8 cellular contexts compared by ENCODE assay signal in genomic region chr15:90930861-90931629, GRCh38. TPM values are rescaled to one million over a fixed set of nuclear protein-coding genes. Genes with fewer than 3 reads are reported as not detected.
DNase-seq lines count a peak whose midpoint lies in the region; ATAC-seq and TF ChIP-seq lines count a peak whose summit lies in the region.

No MANE protein-coding gene starts in this region.

- H3K79me2 ChIP-seq in GM23338 (replicated peaks; ENCODE audit: insufficient read depth) (no peaks in the 10 kb centered on the region; the same call in 1 of the 2 replicates), OCI-LY3 (ENCODE audit: low read length) (peaks cover 8% of the 10 kb centered on the region)

- H3K36me3 ChIP-seq in GM23338 (ENCODE audit: insufficient read depth) = no peaks in the 10 kb centered on the region
- H3K36me3 ChIP-seq in OCI-LY3 (replicated peaks; ENCODE audit: low read depth, low read length) = no peaks in the 10 kb centered on the region
- no peaks in the 10 kb centered on the region for H3K36me3 ChIP-seq in endodermal cell (ENCODE audit: control insufficient read depth, insufficient read depth, low read length)

- H3K27ac ChIP-seq in GM23338 (ENCODE audit: low read depth) (no peak overlapping the region), OCI-LY3 (ENCODE audit: low read length) (peak overlapping the region; percentile 68), endodermal cell (ENCODE audit: low read depth, low read length) (no peak overlapping the region)

- no peak for DNase-seq in GM23338 (ENCODE audit: low spot score)
- DNase-seq in endodermal cell = no peak
- no peak for DNase-seq in retinal pigment epithelial cell (ENCODE audit: low read depth)
- no peak for DNase-seq in SIG-M5 treated with dmso at 0.1 percent for 504 hours (lab: John Stamatoyannopoulos, UW; ENCODE audit: unreplicated experiment)
- DNase-seq in T1000 (lab: John Stamatoyannopoulos, UW) = no peak
- DNase-seq in AG08395 (ENCODE audit: low spot score) = no peak
- DNase-seq in left lobe of liver (ENCODE audit: low spot score) = no peak

- H3F3A ChIP-seq in GM23338 (replicated peaks; ENCODE audit: low read depth) = peaks cover 6% of the 10 kb centered on the region; the same call in 1 of the 2 replicates

- H3K27me3 Mint-ChIP-seq in GM23338 (ENCODE audit: insufficient read depth, low read depth, poor library complexity) (peaks cover 11% of the 10 kb centered on the region), endodermal cell (ENCODE audit: insufficient read depth) (peaks cover 8% of the 10 kb centered on the region)

- no peak for ATAC-seq in GM23338
- ATAC-seq in left lobe of liver = no peak

- TF ChIP-seq CTCF in GM23338 (conservative IDR thresholded peaks at IDR 0.05; ENCODE audit: low read depth in 2 of 2) (no peak), OCI-LY3 (IDR thresholded peaks at IDR 0.05; ENCODE audit: low read depth, low read length) (no peak), endodermal cell (conservative IDR thresholded peaks at IDR 0.05) (no peak), retinal pigment epithelial cell (conservative IDR thresholded peaks at IDR 0.05; ENCODE audit: low read depth, low read length) (no peak)

- H3K4me3 ChIP-seq in GM23338 (peak overlapping the region; percentile 94), OCI-LY3 (ENCODE audit: low read length) (peak overlapping the region; percentile 91), endodermal cell (ENCODE audit: low read length) (no peak overlapping the region), retinal pigment epithelial cell (ENCODE audit: low read length) (peak overlapping the region; percentile 81)

- H3K9ac ChIP-seq in OCI-LY3 (ENCODE audit: low read length) = peak overlapping the region; percentile 94
- H3K9ac ChIP-seq in endodermal cell (ENCODE audit: extremely low read depth, low read length, poor library complexity, severe bottlenecking) = no peak overlapping the region

- H3K36me3 Mint-ChIP-seq in GM23338 (ENCODE audit: low read depth) = no peaks in the 10 kb centered on the region
- H3K36me3 Mint-ChIP-seq in endodermal cell (ENCODE audit: low read depth) = no peaks in the 10 kb centered on the region

- H4K20me1 ChIP-seq in GM23338 (replicated peaks; ENCODE audit: insufficient read depth) = no peaks in the 10 kb centered on the region; the same call in 1 of the 2 replicates
- H4K20me1 ChIP-seq in OCI-LY3 (ENCODE audit: insufficient read depth, low read length) = peaks cover under 1% of the 10 kb centered on the region; the same call in 1 of the 2 replicates

- no peaks in the 10 kb centered on the region for H3K9me2 ChIP-seq in GM23338 (ENCODE audit: insufficient read depth)

- H3K4me2 ChIP-seq in GM23338 (peak overlapping the region; percentile 97), OCI-LY3 (ENCODE audit: low read length) (peak overlapping the region; percentile 97)

- H3K4me3 Mint-ChIP-seq in GM23338 (peak overlapping the region; percentile 97), endodermal cell (peak overlapping the region; percentile 89)

- H3K9me3 ChIP-seq in OCI-LY3 (ENCODE audit: insufficient read depth, low read length) (no peaks in the 10 kb centered on the region), endodermal cell (ENCODE audit: control insufficient read depth, low read length) (no peaks in the 10 kb centered on the region)

- H3K4me1 Mint-ChIP-seq in GM23338 (peaks cover 21% of the 10 kb centered on the region), endodermal cell (peaks cover 9% of the 10 kb centered on the region)

- H3K27ac Mint-ChIP-seq in GM23338 (no peak overlapping the region), endodermal cell (peak overlapping the region; percentile 94)

- WGBS in endodermal cell (ENCODE audit: insufficient coverage in 1 of 2, insufficient read length in 1 of 2), 2 experiments = 93 to 98% methylated on average over 15 of the region's 15 CpGs

- H2AFZ ChIP-seq in GM23338 = no peak overlapping the region
- H2AFZ ChIP-seq in OCI-LY3 (ENCODE audit: low read depth, low read length) = 0 out of 2 replicates have a peak overlapping the region, but pooled peaks have one; percentile 73

- H3K4me1 ChIP-seq in GM23338 (ENCODE audit: insufficient read depth) (peaks cover 19% of the 10 kb centered on the region), OCI-LY3 (ENCODE audit: low read length) (peaks cover 47% of the 10 kb centered on the region), endodermal cell (ENCODE audit: control insufficient read depth, insufficient read depth, low read length) (no peaks in the 10 kb centered on the region)

- H3K27me3 ChIP-seq in GM23338 (ENCODE audit: insufficient read depth) = peaks cover 10% of the 10 kb centered on the region; the same call in 1 of the 2 replicates
- no peaks in the 10 kb centered on the region for H3K27me3 ChIP-seq in OCI-LY3 (ENCODE audit: low read depth, low read length)
- peaks cover 8% of the 10 kb centered on the region for H3K27me3 ChIP-seq in endodermal cell (ENCODE audit: control insufficient read depth, insufficient read depth, low read length, poor library complexity, severe bottlenecking)

- H3K9me3 Mint-ChIP-seq in GM23338 (no peaks in the 10 kb centered on the region), endodermal cell (no peaks in the 10 kb centered on the region)

TF ChIP-seq in GM23338, 12 proteins besides CTCF, POLR2A, EP300 and RAD21 (continues in another document):
- TF ChIP-seq STAT1 (IDR thresholded peaks at IDR 0.05; ENCODE audit: unreplicated experiment) (no peak), EZH2phosphoT487 (IDR thresholded peaks at IDR 0.05; ENCODE audit: unreplicated experiment) (no peak), POLR2AphosphoS5 (IDR thresholded peaks at IDR 0.05; ENCODE audit: low read depth) (no peak), CREB1 (CRISPR knock-in tag; IDR thresholded peaks at IDR 0.05; ENCODE audit: low read depth) (no peak), EZH2 (IDR thresholded peaks at IDR 0.05; ENCODE audit: low read depth, unreplicated experiment) (no peak), JUNB (IDR thresholded peaks at IDR 0.05; ENCODE audit: unreplicated experiment) (no peak), ZNF114 (CRISPR knock-in tag; IDR thresholded peaks at IDR 0.05) (no peak), ETS1 (IDR thresholded peaks at IDR 0.05) (no peak)

RNA-seq across cellular contexts. Expression of gene HDDC3, which starts 1.3 kb away (rescaled TPM):
- 9.1 and 19.0 TPM in 2 replicates for total RNA-seq in GM23338 (2014; rRNA removed; shearing (Covaris generic))
- polyA plus RNA-seq in GM23338 (2016; fragmentation: Nextera tagmentation; extraction: Ambion mirVana) = 16.0 and 17.4 TPM in 2 replicates
- total RNA-seq in endodermal cell (10 to 100 TPM; 15.3 to 21.5 TPM), left lobe of liver (9.0 TPM)
- polyA plus RNA-seq in endodermal cell (2013, experiment 1 of 2) = 18.1 TPM
- polyA plus RNA-seq in endodermal cell (2013, experiment 2 of 2) = 14.4 TPM

RNA-seq across cellular contexts. Expression of gene UNC45A, which starts 4.0 kb away (rescaled TPM):
- total RNA-seq in GM23338 (2014; rRNA removed; shearing (Covaris generic)) = 86.8 and 87.5 TPM in 2 replicates
- polyA plus RNA-seq in GM23338 (2016; fragmentation: Nextera tagmentation; extraction: Ambion mirVana) = 35.9 and 40.2 TPM in 2 replicates
- total RNA-seq in endodermal cell (10 to 100 TPM; 92.5 to 96.6 TPM), left lobe of liver (32.7 TPM)
- polyA plus RNA-seq in endodermal cell (2013, experiment 1 of 2) = 54.1 TPM
- polyA plus RNA-seq in endodermal cell (2013, experiment 2 of 2) = 47.9 TPM

RNA-seq across cellular contexts. Expression of gene RCCD1, which starts 23.6 kb away (rescaled TPM):
- total RNA-seq in GM23338 (2014; rRNA removed; shearing (Covaris generic)) = 16.4 and 17.1 TPM in 2 replicates
- polyA plus RNA-seq in GM23338 (2016; fragmentation: Nextera tagmentation; extraction: Ambion mirVana) = 10.8 and 14.3 TPM in 2 replicates
- total RNA-seq in endodermal cell (10 to 100 TPM; 19.8 to 20.9 TPM), left lobe of liver (7.7 TPM)
- 20.6 TPM for polyA plus RNA-seq in endodermal cell (2013, experiment 1 of 2)
- 16.9 TPM for polyA plus RNA-seq in endodermal cell (2013, experiment 2 of 2)

RNA-seq across cellular contexts. Expression of gene MAN2A2, which starts 27.9 kb away (rescaled TPM):
- total RNA-seq in GM23338 (2014; rRNA removed; shearing (Covaris generic)) = 3.5 and 17.1 TPM in 2 replicates
- polyA plus RNA-seq in GM23338 (2016; fragmentation: Nextera tagmentation; extraction: Ambion mirVana) = 8.0 and 8.2 TPM in 2 replicates
- total RNA-seq in endodermal cell = 10 to 100 TPM; 41.0 to 62.9 TPM
- 43.7 TPM for polyA plus RNA-seq in endodermal cell (2013, experiment 1 of 2)
- polyA plus RNA-seq in endodermal cell (2013, experiment 2 of 2) = 41.1 TPM
- 96.9 TPM for total RNA-seq in left lobe of liver

RNA-seq across cellular contexts. Expression of gene FES, which starts 46.7 kb away (rescaled TPM):
- 14.4 and 18.6 TPM in 2 replicates for total RNA-seq in GM23338 (2014; rRNA removed; shearing (Covaris generic))
- 2.7 and 3.1 TPM in 2 replicates for polyA plus RNA-seq in GM23338 (2016; fragmentation: Nextera tagmentation; extraction: Ambion mirVana)
- total RNA-seq in endodermal cell (10 to 100 TPM; 25.9 to 29.9 TPM), left lobe of liver (39.4 TPM)
- polyA plus RNA-seq in endodermal cell (2013, experiment 1 of 2) = 6.0 TPM
- 4.3 TPM for polyA plus RNA-seq in endodermal cell (2013, experiment 2 of 2)
